32 cellular contexts compared by ENCODE assay signal in the genomic region with DNA sequence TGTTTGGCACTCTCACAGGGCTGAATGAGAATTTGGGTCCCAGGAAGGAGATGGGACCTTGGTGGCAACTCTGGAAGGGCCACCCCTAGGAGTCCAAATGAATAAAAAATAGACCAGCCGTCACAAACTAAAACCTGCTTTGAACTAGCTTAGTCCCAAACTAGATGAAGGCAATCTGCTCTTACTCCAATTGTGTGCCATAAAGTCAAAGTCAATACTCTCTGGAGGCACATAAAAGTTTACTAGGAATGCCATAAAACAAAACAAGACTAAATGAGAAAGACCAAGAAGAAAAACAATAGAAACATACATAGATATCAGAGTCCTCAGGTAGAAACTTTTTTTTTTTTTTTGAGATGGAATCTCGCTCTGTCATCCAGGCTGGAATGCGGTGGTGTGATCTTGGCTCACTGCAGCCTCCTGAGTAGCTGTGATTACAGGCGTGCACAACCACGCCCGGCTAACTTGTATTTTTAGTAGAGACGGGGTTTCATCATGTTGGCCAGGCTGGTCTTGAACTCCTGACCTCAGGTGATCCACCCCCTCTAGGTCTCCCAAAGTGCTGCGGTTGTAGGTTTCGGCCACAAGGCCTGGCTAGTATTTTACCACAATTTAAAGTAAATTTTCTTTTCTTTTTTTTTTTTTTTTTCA. TPM values are rescaled to one million over a fixed set of nuclear protein-coding genes. Genes with fewer than 3 reads are reported as not detected.
"Had no signal": no experiment of that assay in that cellular context is flagged by ENCODE, and none has a peak within 500 bp of the region (broad histone marks: within the 10 kb centered on the region; RNA-seq: fewer than 3 reads in every experiment).

No MANE protein-coding gene starts in this region.

- H3K4me3 Mint-ChIP-seq: activated CD8-positive, alpha-beta T cell treated with anti-CD3 and anti-CD28 coated beads for 36 hours; activated naive CD4-positive, alpha-beta T cell treated with anti-CD3 and anti-CD28 coated beads, Interleukin-2, amount 50 U/mL, for 24 hours; activated naive CD8-positive, alpha-beta T cell treated with anti-CD3 and anti-CD28 coated beads, Interleukin-2, amount 10 ng/mL, durations not matched to agents 7 days and 5 days; activated T-cell treated with anti-CD3 and anti-CD28 coated beads, Interleukin-2, amount 50 U/mL, for 24 hours; central memory CD8-positive, alpha-beta T cell; IgD-negative memory B cell had no signal

- H3K36me3 Mint-ChIP-seq: activated naive CD4-positive, alpha-beta T cell treated with anti-CD3 and anti-CD28 coated beads, Interleukin-2, amount 50 U/mL, for 24 hours; activated naive CD8-positive, alpha-beta T cell treated with anti-CD3 and anti-CD28 coated beads, Interleukin-2, amount 10 ng/mL, durations not matched to agents 7 days and 5 days had no signal

- H3K4me1 ChIP-seq: ascending aorta, SJCRH30 had no signal

- DNase-seq: activated CD4-positive, alpha-beta T cell treated with anti-CD3 and anti-CD28 coated beads, Interleukin-2, amount 50 U/mL, for 1 hour; activated CD8-positive, alpha-beta T cell treated with anti-CD3 and anti-CD28 coated beads for 36 hours; activated gamma-delta T cell; activated naive CD4-positive, alpha-beta T cell treated with Interleukin-2 at 50 U/mL for 16 hours; activated naive CD8-positive, alpha-beta T cell treated with anti-CD3 and anti-CD28 coated beads, Interleukin-2, amount 10 ng/mL, durations not matched to agents 7 days and 5 days; activated T-cell treated with anti-CD3 and anti-CD28 coated beads, Interleukin-2, amount 50 U/mL, for 24 hours; amygdala; Kasumi-1; KBM-7; MG63; MV-4-11; NCI-H1092; NCI-H1436 treated with DMSO at 0.1 percent for 48 hours; NCI-H1694 treated with DMSO at 0.1 percent for 48 hours; NCI-H2029; NCI-H510A; NCI-H526; NCI-H748 treated with DMSO at 0.1 percent for 48 hours; OCI-M1; SHP77; T1000 had no signal

- H3K36me3 ChIP-seq: ascending aorta, cardiac muscle cell, MG63, SJCRH30 had no signal

- ATAC-seq: activated CD8-positive, alpha-beta T cell treated with anti-CD3 and anti-CD28 coated beads for 36 hours had no signal

- H3K4me3 ChIP-seq: ascending aorta, cardiac muscle cell, MG63, SJCRH30, SK-N-MC had no signal

- H3K9me3 ChIP-seq: ascending aorta, MG63, SJCRH30 had no signal

- H3K9me3 Mint-ChIP-seq: activated CD8-positive, alpha-beta T cell treated with anti-CD3 and anti-CD28 coated beads for 36 hours; activated naive CD4-positive, alpha-beta T cell treated with anti-CD3 and anti-CD28 coated beads, Interleukin-2, amount 50 U/mL, for 24 hours; activated naive CD8-positive, alpha-beta T cell treated with anti-CD3 and anti-CD28 coated beads, Interleukin-2, amount 10 ng/mL, durations not matched to agents 7 days and 5 days; activated T-cell treated with anti-CD3 and anti-CD28 coated beads, Interleukin-2, amount 50 U/mL, for 24 hours; activated T-helper 2 cell treated with anti-CD3 and anti-CD28 coated beads, Interferon-gamma antibody, Interleukin-2, Interleukin-4, amounts not matched to agents 10 μg/mL and 5 μg/mL and 100 μg/mL, durations not matched to agents 14 hours and 24 hours and 36 hours; central memory CD8-positive, alpha-beta T cell had no signal

- H3K4me1 Mint-ChIP-seq: activated naive CD4-positive, alpha-beta T cell treated with anti-CD3 and anti-CD28 coated beads, Interleukin-2, amount 50 U/mL, for 24 hours; activated naive CD8-positive, alpha-beta T cell treated with anti-CD3 and anti-CD28 coated beads, Interleukin-2, amount 10 ng/mL, durations not matched to agents 7 days and 5 days; central memory CD8-positive, alpha-beta T cell; IgD-negative memory B cell had no signal

- H3K27me3 Mint-ChIP-seq: activated naive CD8-positive, alpha-beta T cell treated with anti-CD3 and anti-CD28 coated beads, Interleukin-2, amount 10 ng/mL, durations not matched to agents 7 days and 5 days had no signal

- H3K27ac Mint-ChIP-seq: activated CD8-positive, alpha-beta T cell treated with anti-CD3 and anti-CD28 coated beads for 36 hours; activated naive CD4-positive, alpha-beta T cell treated with anti-CD3 and anti-CD28 coated beads, Interleukin-2, amount 50 U/mL, for 24 hours; activated naive CD8-positive, alpha-beta T cell treated with anti-CD3 and anti-CD28 coated beads, Interleukin-2, amount 10 ng/mL, durations not matched to agents 7 days and 5 days; activated T-cell treated with anti-CD3 and anti-CD28 coated beads, Interleukin-2, amount 50 U/mL, for 24 hours; activated T-helper 2 cell treated with anti-CD3 and anti-CD28 coated beads, Interferon-gamma antibody, Interleukin-2, Interleukin-4, amounts not matched to agents 10 μg/mL and 5 μg/mL and 100 μg/mL, durations not matched to agents 14 hours and 24 hours and 36 hours; IgD-negative memory B cell had no signal

- H3K27ac ChIP-seq: ascending aorta, cardiac muscle cell, SJCRH30, SK-N-MC had no signal

RNA-seq across cellular contexts. Expression of a gene that starts 8.1 kb away (rescaled TPM):
- total RNA-seq: activated CD8-positive, alpha-beta memory T cell treated with anti-CD3 and anti-CD28 coated beads for 36 hours; activated CD8-positive, alpha-beta T cell treated with anti-CD3 and anti-CD28 coated beads for 36 hours; activated naive CD8-positive, alpha-beta T cell treated with anti-CD3 and anti-CD28 coated beads, Interleukin-2, amount 10 ng/mL, durations not matched to agents 7 days and 5 days; activated T-helper 2 cell treated with anti-CD3 and anti-CD28 coated beads, Interferon-gamma antibody, Interleukin-2, Interleukin-4, amounts not matched to agents 10 μg/mL and 5 μg/mL and 100 μg/mL, durations not matched to agents 14 hours and 24 hours and 36 hours; ascending aorta; cardiac muscle cell; SJCRH30; T-helper 1 cell treated with Interleukin-12 subunit alpha and Interleukin-12 subunit beta and Interleukin-4 antibody, amounts not matched to agents 30 ng/mL and 1 ng/mL, for 36 hours; T-helper 2 cell treated with Interferon-gamma antibody and Interleukin-4, amounts not matched to agents 100 ng/mL and 5 ng/mL, for 36 hours had no signal
